ENCODE assay signal across 8 cellular contexts in genomic region chr12:14618990-14619389, GRCh38. TPM values are rescaled to one million over a fixed set of nuclear protein-coding genes. Genes with fewer than 3 reads are reported as not detected.
DNase-seq lines count a peak whose midpoint lies in the region; ATAC-seq and TF ChIP-seq lines count a peak whose summit lies in the region.

No MANE protein-coding gene starts in this region.

- DNase-seq in BJ (ENCODE audit: low read depth) (no peak), HFFc6 (no peak), ascending aorta (ENCODE audit: low spot score in 2 of 2) (no peak), right lobe of liver (no peak), NCI-H524 treated with DMSO at 0.1 percent for 48 hours (lab: John Stamatoyannopoulos, UW) (no peak), KG1 (lab: John Stamatoyannopoulos, UW) (no peak)

- no peaks in the 10 kb centered on the region for H3K4me1 ChIP-seq in ascending aorta
- H3K4me1 ChIP-seq in right lobe of liver, result no peaks in the 10 kb centered on the region

- ATAC-seq in right lobe of liver (peak in 3 of 4 donors; percentile 35 to 39 (median 39)), HG03159 (IDR thresholded peaks at IDR 0.05; ENCODE audit: unreplicated experiment) (no peak), GM19023 (IDR thresholded peaks at IDR 0.05; ENCODE audit: unreplicated experiment) (no peak)

- H3K4me3 ChIP-seq in BJ (ENCODE audit: low read depth, low read length), result no peak overlapping the region
- H3K4me3 ChIP-seq in ascending aorta, result no peak overlapping the region
- no peak overlapping the region for H3K4me3 ChIP-seq in right lobe of liver

- H3K9me3 ChIP-seq in ascending aorta (no peaks in the 10 kb centered on the region), right lobe of liver (no peaks in the 10 kb centered on the region)

- POLR2A ChIA-PET in BJ (lab: Charles Lee), result no interaction called here

- TF ChIP-seq CTCF in BJ (IDR thresholded peaks at IDR 0.05; ENCODE audit: insufficient read depth, low read depth, low read length) (peak; percentile 40; the same call in 1 of the 2 replicates), HFFc6 (IDR thresholded peaks at IDR 0.05) (peak; percentile 55), ascending aorta (IDR thresholded peaks at IDR 0.05) (peak in 2 of 3 experiments; percentile 9 to 43), right lobe of liver (IDR thresholded peaks at IDR 0.05) (peak; percentile 18 to 31 (median 30))

- H3K27ac ChIP-seq in ascending aorta, result no peak overlapping the region
- no peak overlapping the region for H3K27ac ChIP-seq in right lobe of liver

- intact Hi-C loops in ascending aorta (cut with DNase I), result no loop called here
- intact Hi-C loops in right lobe of liver (cut with DNase I), result no loop called here

- no peaks in the 10 kb centered on the region for H3K27me3 ChIP-seq in BJ (ENCODE audit: control insufficient read depth, insufficient read depth, low read length)
- H3K27me3 ChIP-seq in ascending aorta, result no peaks in the 10 kb centered on the region
- no peaks in the 10 kb centered on the region for H3K27me3 ChIP-seq in right lobe of liver

- CTCF ChIA-PET in BJ (lab: Yijun Ruan, JAX), result interaction anchor here (0.7 to 2.9 kb wide), 4 partner anchors 10 to 380 kb away, joined by 3 to 31 read pairs (median 6); no protein-coding TSS in a partner anchor

- no peak for TF ChIP-seq POLR2A in right lobe of liver (IDR thresholded peaks at IDR 0.05)

- no peaks in the 10 kb centered on the region for H3K4me1 Mint-ChIP-seq in HFFc6 (ENCODE audit: low read depth)

- H3K36me3 ChIP-seq in BJ (ENCODE audit: control insufficient read depth, insufficient read depth, low read length) (no peaks in the 10 kb centered on the region), ascending aorta (no peaks in the 10 kb centered on the region), right lobe of liver (no peaks in the 10 kb centered on the region)

- no peak overlapping the region for H3K27ac Mint-ChIP-seq in HFFc6

- H3K9me3 Mint-ChIP-seq in HFFc6, result no peaks in the 10 kb centered on the region

- 58% methylated on average over 4 of the region's 4 CpGs for WGBS in right lobe of liver (ENCODE audit: insufficient coverage, low coverage, low lambda C conversion rate, missing lambda C conversion rate)

- H3K36me3 Mint-ChIP-seq in HFFc6 (ENCODE audit: low read depth), result no peaks in the 10 kb centered on the region

- H3K27me3 Mint-ChIP-seq in HFFc6 (ENCODE audit: insufficient read depth), result 0 out of 2 replicates have a peak, but pooled peaks cover 3% of the 10 kb centered on the region

- no peak overlapping the region for H3K4me3 Mint-ChIP-seq in HFFc6

RNA-seq across cellular contexts. Expression of gene PLBD1, which starts 51.3 kb away (rescaled TPM):
- 0.38 and 0.51 TPM in 2 replicates for polyA plus RNA-seq in BJ (2011; rRNA removed)
- polyA minus RNA-seq in BJ (2011; rRNA and poly(A)+ RNA removed), result 0.57 TPM in 1 of 2 replicates, not detected in the other
- not detected for total RNA-seq in HFFc6 (2021; fragmentation: NEBNext Ultra II Directional; extraction: Animal tissue kit (Norgen Biotek cat#: 25700))
- 15.2 TPM for total RNA-seq in ascending aorta
- total RNA-seq in right lobe of liver, result 1 to 10 TPM; 1.7 to 7.2 (median 3.5) TPM

Comparison
In these comparisons a context has a peak if more than half of its experiments do, and no peak if none do; other contexts are left out.
1. ATAC-seq: peak in right lobe of liver (3 of 4); none in HG03159 (single experiment) and GM19023 (single experiment).
2. Peak in every context shown above with its lines, with median percentiles within 50 percentile points of each other: CTCF ChIP-seq.